8 cellular contexts compared by ENCODE assay signal in genomic region chr2:206800501-206801416, GRCh38. TPM values are rescaled to one million over a fixed set of nuclear protein-coding genes. Genes with fewer than 3 reads are reported as not detected.
DNase-seq lines count a peak whose midpoint lies in the region; ATAC-seq and TF ChIP-seq lines count a peak whose summit lies in the region.

No MANE protein-coding gene starts in this region.

- no peak for TF ChIP-seq EP300 in suprapubic skin (IDR thresholded peaks at IDR 0.05)

- H3K4me3 ChIP-seq in AG10803 (ENCODE audit: low read length): no peak overlapping the region
- H3K4me3 ChIP-seq in epithelial cell of proximal tubule (ENCODE audit: low read depth, low read length): no peak overlapping the region
- H3K4me3 ChIP-seq in suprapubic skin: no peak overlapping the region

- DNase-seq in AG10803 (ENCODE audit: low read depth) (peak; percentile 78), NCI-H748 treated with DMSO at 0.1 percent for 48 hours (lab: John Stamatoyannopoulos, UW) (peak; percentile 66), epithelial cell of proximal tubule (ENCODE audit: low read depth) (peak; percentile 29), myocyte (ENCODE audit: low read depth) (peak; percentile 80), suprapubic skin (ENCODE audit: low spot score in 2 of 2) (no peak)
- peak; percentile 68 for DNase-seq in activated CD8-positive, alpha-beta memory T cell treated with anti-CD3 and anti-CD28 coated beads for 24 hours

- WGBS in suprapubic skin: 36% methylated on average over 12 of the region's 12 CpGs

- H3K4me1 ChIP-seq in suprapubic skin: peaks cover 8% of the 10 kb centered on the region

- no peaks in the 10 kb centered on the region for H3K27me3 ChIP-seq in suprapubic skin

- peaks cover 8% of the 10 kb centered on the region for H3K36me3 ChIP-seq in suprapubic skin

- H3K9me3 ChIP-seq in suprapubic skin: no peaks in the 10 kb centered on the region

- no peak for TF ChIP-seq POLR2A in suprapubic skin (IDR thresholded peaks at IDR 0.05)

- H3K27ac ChIP-seq in suprapubic skin: no peak overlapping the region

- TF ChIP-seq CTCF in AG10803 (conservative IDR thresholded peaks at IDR 0.05; ENCODE audit: low read length) (peak; percentile 77), epithelial cell of proximal tubule (conservative IDR thresholded peaks at IDR 0.05; ENCODE audit: low read depth, low read length) (peak; percentile 78), suprapubic skin (IDR thresholded peaks at IDR 0.05) (peak; percentile 35 to 60)

- ATAC-seq in GM18867 (IDR thresholded peaks at IDR 0.05; ENCODE audit: unreplicated experiment): peak; percentile 72
- ATAC-seq in HG03521 (IDR thresholded peaks at IDR 0.05; ENCODE audit: unreplicated experiment): peak; percentile 60

RNA-seq across cellular contexts. Expression of gene FASTKD2, which starts 35.4 kb away (rescaled TPM):
- 29.7 and 56.3 TPM in 2 replicates for total RNA-seq in epithelial cell of proximal tubule
- total RNA-seq in myocyte: 47.9 and 57.2 TPM in 2 replicates
- polyA plus RNA-seq in myocyte (2012): 9.3 TPM
- total RNA-seq in suprapubic skin: 10 to 100 TPM; 23.0 to 45.1 (median 28.5) TPM

RNA-seq across cellular contexts. Expression of gene MDH1B, which starts 35.6 kb away (rescaled TPM):
- total RNA-seq in epithelial cell of proximal tubule (0.23 and 0.58 TPM in 2 replicates), myocyte (0.32 and 1.1 TPM in 2 replicates), suprapubic skin (1 to 10 TPM in 2 of 4 donors, under 1 TPM in 2; 0.26 to 2.3 (median 1.5) TPM)
- 1.6 TPM for polyA plus RNA-seq in myocyte (2012)

Comparison
In these comparisons a context has a peak if more than half of its experiments do, and no peak if none do; other contexts are left out.
1. DNase-seq: peak in AG10803 (single experiment), NCI-H748 treated with DMSO at 0.1 percent for 48 hours (single experiment), activated CD8-positive, alpha-beta memory T cell treated with anti-CD3 and anti-CD28 coated beads for 24 hours (single experiment), epithelial cell of proximal tubule (single experiment) and myocyte (single experiment); none in suprapubic skin (0 of 2).
2. Peak in every context shown above with its lines, with median percentiles within 50 percentile points of each other: CTCF ChIP-seq.